In the genomic region with DNA sequence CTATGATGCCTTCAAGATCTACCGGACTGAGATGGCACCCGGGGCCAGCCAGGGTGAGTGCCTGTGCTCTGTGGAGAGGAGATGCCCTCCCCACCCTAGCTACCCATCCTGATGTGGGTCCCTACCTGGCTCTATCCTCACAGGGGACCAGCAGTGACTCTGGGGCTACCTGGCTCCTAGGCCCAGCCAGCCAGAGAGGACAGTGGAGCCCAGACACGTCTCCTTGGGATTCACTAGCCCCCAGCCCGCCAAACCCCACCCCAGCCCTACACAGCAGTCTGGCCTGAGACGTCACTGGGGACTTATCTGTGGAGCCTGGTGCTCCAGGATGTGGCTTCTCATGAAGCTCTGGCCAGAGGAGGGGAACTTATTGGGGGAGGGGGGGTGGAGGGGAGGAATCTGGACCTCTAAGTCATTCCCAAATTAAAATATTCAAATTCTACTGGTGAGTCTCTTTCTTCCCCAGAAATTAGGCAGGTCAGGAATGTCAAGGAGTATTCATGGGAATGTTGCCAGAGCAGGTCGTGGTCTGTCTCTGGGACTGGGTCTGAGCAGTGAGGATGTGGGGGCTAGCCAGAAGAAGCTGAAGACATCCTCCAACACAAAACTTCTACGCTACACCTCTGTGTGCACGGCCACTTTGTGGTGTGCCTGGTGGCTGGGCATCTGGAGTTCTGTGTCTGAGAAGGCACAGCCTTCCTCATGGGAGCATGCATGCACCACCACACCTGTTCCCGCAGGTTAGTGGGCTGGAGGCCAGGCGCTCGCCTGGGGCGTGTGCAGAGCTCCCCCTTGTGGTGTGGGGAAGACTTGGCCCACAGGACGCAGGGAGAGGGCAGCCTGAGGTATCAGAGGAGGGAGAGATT, we compare ENCODE assay signal across 8 cellular contexts. TPM values are rescaled to one million over a fixed set of nuclear protein-coding genes. Genes with fewer than 3 reads are reported as not detected.
DNase-seq lines count a peak whose midpoint lies in the region; ATAC-seq and TF ChIP-seq lines count a peak whose summit lies in the region.

No MANE protein-coding gene starts in this region.

- H3K36me3 Mint-ChIP-seq in activated CD4-positive, alpha-beta T cell treated with anti-CD3 and anti-CD28 coated beads, Interleukin-2, amount 10 ng/mL, durations not matched to agents 7 days and 5 days (ENCODE audit: low read depth): no peaks in the 10 kb centered on the region

- no peak overlapping the region for H3K27ac Mint-ChIP-seq in activated CD4-positive, alpha-beta T cell treated with anti-CD3 and anti-CD28 coated beads, Interleukin-2, amount 10 ng/mL, durations not matched to agents 7 days and 5 days

- POLR2A ChIA-PET in activated CD4-positive, alpha-beta T cell treated with anti-CD3 and anti-CD28 coated beads, Interleukin-2, amount 10 ng/mL, durations not matched to agents 7 days and 5 days (lab: Charles Lee): no interaction called here

- ATAC-seq in GM21825 (IDR thresholded peaks at IDR 0.05; ENCODE audit: unreplicated experiment): no peak

- H3K9me3 Mint-ChIP-seq in activated CD4-positive, alpha-beta T cell treated with anti-CD3 and anti-CD28 coated beads, Interleukin-2, amount 10 ng/mL, durations not matched to agents 7 days and 5 days: no peaks in the 10 kb centered on the region

- no peak overlapping the region for H3K4me3 Mint-ChIP-seq in activated CD4-positive, alpha-beta T cell treated with anti-CD3 and anti-CD28 coated beads, Interleukin-2, amount 10 ng/mL, durations not matched to agents 7 days and 5 days

- DNase-seq in SIG-M5 treated with dmso at 0.1 percent for 504 hours (lab: John Stamatoyannopoulos, UW; ENCODE audit: unreplicated experiment) (peak; percentile 28), SIG-M5 (lab: John Stamatoyannopoulos, UW) (no peak), NCI-H2107 (lab: John Stamatoyannopoulos, UW) (peak; percentile 86), coronary artery (ENCODE audit: low spot score) (no peak), midbrain (lab: John Stamatoyannopoulos, UW) (peak; percentile 37)
- peak; percentile 65 for DNase-seq in activated CD4-positive, alpha-beta T cell treated with anti-CD3 and anti-CD28 coated beads, Interleukin-2, amount 10 ng/mL, durations not matched to agents 7 days and 5 days
- peak; percentile 36 for DNase-seq in stimulated activated CD8-positive, alpha-beta memory T cell treated with anti-CD3 and anti-CD28 coated beads, Interleukin-7, amount 100 ng/mL, for 24 hours (ENCODE audit: low read depth)

- H3K4me3 ChIP-seq in coronary artery: no peak overlapping the region

- TF ChIP-seq CTCF in coronary artery (IDR thresholded peaks at IDR 0.05): peak; percentile 78

- H3K27me3 Mint-ChIP-seq in activated CD4-positive, alpha-beta T cell treated with anti-CD3 and anti-CD28 coated beads, Interleukin-2, amount 10 ng/mL, durations not matched to agents 7 days and 5 days: peaks cover 3% of the 10 kb centered on the region

- CTCF ChIA-PET in activated CD4-positive, alpha-beta T cell treated with anti-CD3 and anti-CD28 coated beads, Interleukin-2, amount 10 ng/mL, durations not matched to agents 7 days and 5 days (lab: Charles Lee): interaction anchor here (0.6 to 3.0 kb wide), 22 partner anchors 10 to 311 kb away, joined by 3 to 14 read pairs (median 4); a partner anchor contains a TSS

- no peak overlapping the region for H3K27ac ChIP-seq in coronary artery

- H3K4me1 Mint-ChIP-seq in activated CD4-positive, alpha-beta T cell treated with anti-CD3 and anti-CD28 coated beads, Interleukin-2, amount 10 ng/mL, durations not matched to agents 7 days and 5 days: no peaks in the 10 kb centered on the region

RNA-seq across cellular contexts. Expression of a gene that starts 2.7 kb away (rescaled TPM):
- total RNA-seq in activated CD4-positive, alpha-beta T cell treated with anti-CD3 and anti-CD28 coated beads, Interleukin-2, amount 10 ng/mL, durations not matched to agents 7 days and 5 days: not detected

RNA-seq across cellular contexts. Expression of a gene that starts 7.0 kb away (rescaled TPM):
- total RNA-seq in activated CD4-positive, alpha-beta T cell treated with anti-CD3 and anti-CD28 coated beads, Interleukin-2, amount 10 ng/mL, durations not matched to agents 7 days and 5 days: not detected

RNA-seq across cellular contexts. Expression of a gene that starts 14.6 kb away (rescaled TPM):
- total RNA-seq in activated CD4-positive, alpha-beta T cell treated with anti-CD3 and anti-CD28 coated beads, Interleukin-2, amount 10 ng/mL, durations not matched to agents 7 days and 5 days: not detected

RNA-seq across cellular contexts. Expression of a gene that starts 26.9 kb away (rescaled TPM):
- total RNA-seq in activated CD4-positive, alpha-beta T cell treated with anti-CD3 and anti-CD28 coated beads, Interleukin-2, amount 10 ng/mL, durations not matched to agents 7 days and 5 days: 1 to 10 TPM; 3.0 to 3.4 TPM

RNA-seq across cellular contexts. Expression of a gene that starts 28.5 kb away (rescaled TPM):
- total RNA-seq in activated CD4-positive, alpha-beta T cell treated with anti-CD3 and anti-CD28 coated beads, Interleukin-2, amount 10 ng/mL, durations not matched to agents 7 days and 5 days: under 1 TPM; 0.07 to 0.08 TPM

Comparison
In these comparisons a context has a peak if more than half of its experiments do, and no peak if none do; other contexts are left out.
1. DNase-seq: peak in SIG-M5 treated with dmso at 0.1 percent for 504 hours (single experiment), NCI-H2107 (single experiment), activated CD4-positive, alpha-beta T cell treated with anti-CD3 and anti-CD28 coated beads, Interleukin-2, amount 10 ng/mL, durations not matched to agents 7 days and 5 days (single experiment), midbrain (single experiment) and stimulated activated CD8-positive, alpha-beta memory T cell treated with anti-CD3 and anti-CD28 coated beads, Interleukin-7, amount 100 ng/mL, for 24 hours (single experiment); none in SIG-M5 (single experiment) and coronary artery (single experiment).